ENCODE assay signal across 34 cellular contexts in the genomic region with DNA sequence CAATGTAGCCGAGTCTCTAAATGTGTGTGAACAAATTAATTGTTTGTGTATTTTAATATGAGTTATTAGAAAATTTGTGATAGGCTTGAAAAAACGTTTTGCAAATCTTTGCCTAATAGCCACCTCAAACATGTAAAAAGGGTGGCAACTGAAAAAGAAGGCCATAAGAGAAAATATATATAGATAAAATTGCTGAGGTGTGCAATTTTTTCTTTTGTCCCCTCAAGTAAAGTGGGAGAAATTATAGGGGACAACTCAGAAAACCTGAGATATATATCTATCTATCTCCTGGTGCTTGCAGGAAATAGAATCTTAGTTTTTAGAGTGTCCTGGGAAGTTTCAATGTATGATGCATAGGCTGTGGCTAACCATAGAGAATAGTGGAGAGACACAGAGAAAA.
"Had no signal": no experiment of that assay in that cellular context is flagged by ENCODE, and none has a peak within 500 bp of the region (broad histone marks: within the 10 kb centered on the region; RNA-seq: fewer than 3 reads in every experiment).

No MANE protein-coding gene starts in this region.

- H3K4me1 ChIP-seq: adrenal gland, body of pancreas, breast epithelium had no signal

- H3K9me3 ChIP-seq: adrenal gland, body of pancreas had no signal

- H3K27ac ChIP-seq: adrenal gland, body of pancreas, brain microvascular endothelial cell, breast epithelium, VCaP had no signal

- H3K4me3 ChIP-seq: adrenal gland, body of pancreas, breast epithelium had no signal

- FAIRE-seq: astrocyte, colon, TTC549 had no signal

- H3K27me3 ChIP-seq: adrenal gland, body of pancreas, brain microvascular endothelial cell, breast epithelium had no signal

- ATAC-seq: activated CD8-positive, alpha-beta T cell treated with anti-CD3 and anti-CD28 coated beads for 36 hours; activated naive CD4-positive, alpha-beta T cell treated with anti-CD3 and anti-CD28 coated beads, Interleukin-2, amount 50 U/mL, for 72 hours; activated T-cell treated with anti-CD3 and anti-CD28 coated beads, Interleukin-2, amount 50 U/mL, for 4 hours; activated T-cell treated with anti-CD3 and anti-CD28 coated beads, Interleukin-2, amount 50 U/mL, for 72 hours; activated T-helper 17 cell treated with anti-CD3 and anti-CD28 coated beads, Interleukin-2, amount 50 U/mL, for 72 hours; body of pancreas had no signal

- DNase-seq: activated B cell treated with CpG ODN at 0.5 μM for 24 hours; activated CD4-positive, alpha-beta memory T cell treated with anti-CD3 and anti-CD28 coated beads for 36 hours; activated CD4-positive, alpha-beta T cell treated with anti-CD3 and anti-CD28 coated beads for 4 hours; activated CD4-positive, alpha-beta T cell treated with anti-CD3 and anti-CD28 coated beads, Interleukin-2, amount 10 ng/mL, durations not matched to agents 24 days and 14 days; activated CD4-positive, alpha-beta T cell treated with anti-CD3 and anti-CD28 coated beads, Interleukin-2, amount 50 U/mL, for 1 hour; activated CD4-positive, alpha-beta T cell treated with anti-CD3 and anti-CD28 coated beads, Interleukin-2, amount 50 U/mL, for 4 hours; activated CD4-positive, CD25-positive, alpha-beta regulatory T cell treated with anti-CD3 and anti-CD28 coated beads, Interleukin-2, amount 50 U/mL, for 72 hours; activated CD8-positive, alpha-beta memory T cell treated with anti-CD3 and anti-CD28 coated beads, Interleukin-2, amount 50 U/mL, for 4 hours; activated CD8-positive, alpha-beta T cell treated with anti-CD3 and anti-CD28 coated beads for 36 hours; activated effector memory CD4-positive, alpha-beta T cell treated with anti-CD3 and anti-CD28 coated beads, Interleukin-2, amount 50 U/mL, for 16 hours; activated gamma-delta T cell treated with Interleukin-2 at 50 U/mL for 16 hours; activated naive CD4-positive, alpha-beta T cell; activated naive CD4-positive, alpha-beta T cell treated with anti-CD3 and anti-CD28 coated beads for 36 hours; activated naive CD4-positive, alpha-beta T cell treated with anti-CD3 and anti-CD28 coated beads, Interleukin-2, amount 50 U/mL, for 16 hours; activated naive CD8-positive, alpha-beta T cell treated with anti-CD3 and anti-CD28 coated beads for 36 hours; activated T-cell treated with anti-CD3 and anti-CD28 coated beads for 4 hours; activated T-cell treated with anti-CD3 and anti-CD28 coated beads, Interleukin-2, amount 50 U/mL, for 1 hour; activated T-cell treated with anti-CD3 and anti-CD28 coated beads, Interleukin-2, amount 50 U/mL, for 4 hours; activated T-cell treated with anti-CD3 and anti-CD28 coated beads, Interleukin-2, amount 50 U/mL, for 72 hours; adrenal gland; amniotic stem cell; aorta; body of pancreas; brain microvascular endothelial cell; central memory CD4-positive, alpha-beta T cell; T-helper 2 cell; T-helper 9 cell had no signal

- H3K36me3 ChIP-seq: adrenal gland, brain microvascular endothelial cell, breast epithelium had no signal
